In the genomic region with DNA sequence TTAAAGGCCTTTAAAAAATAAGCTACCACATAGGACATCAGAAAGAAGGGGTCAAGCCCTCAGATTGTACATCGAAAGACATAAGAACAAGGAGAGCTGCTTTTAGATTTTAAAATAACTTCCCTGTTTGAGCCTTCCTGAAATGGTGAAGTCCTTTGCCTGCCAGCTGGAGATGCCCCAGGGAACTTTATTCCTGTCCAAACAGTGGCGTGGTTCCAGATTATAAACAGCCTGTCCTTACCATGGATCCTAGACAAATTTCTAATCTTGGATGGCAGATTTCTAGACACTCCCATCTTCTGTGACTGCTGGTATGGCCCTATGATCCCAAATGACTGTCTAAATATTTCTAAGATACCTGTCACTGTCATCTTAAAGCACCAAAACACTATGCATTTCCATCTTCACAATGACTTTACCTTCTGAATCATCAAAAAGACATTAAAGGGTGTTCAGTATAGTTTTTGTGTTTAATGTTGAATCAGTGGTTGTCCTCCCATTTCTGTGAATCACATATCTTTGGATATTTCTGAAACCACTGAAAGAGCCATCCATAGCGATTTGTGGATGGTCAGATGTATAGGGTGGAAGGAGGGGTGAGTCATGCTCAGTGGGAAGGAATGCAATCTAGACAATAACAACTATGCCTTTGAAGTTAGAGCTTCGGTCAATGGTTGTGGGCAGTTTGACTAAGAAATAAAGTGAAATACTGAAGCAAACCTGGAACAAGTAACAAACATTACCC, we compare ENCODE assay signal across 14 cellular contexts. TPM values are rescaled to one million over a fixed set of nuclear protein-coding genes. Genes with fewer than 3 reads are reported as not detected.
A peak's percentile ranks its signal among the peaks of the same experiment; 100 is the strongest.
DNase-seq lines count a peak whose midpoint lies in the region; ATAC-seq and TF ChIP-seq lines count a peak whose summit lies in the region.
"Had no signal": no experiment of that assay in that cellular context is flagged by ENCODE, and none has a peak within 500 bp of the region (broad histone marks: within the 10 kb centered on the region; RNA-seq: fewer than 3 reads in every experiment).

No MANE protein-coding gene starts in this region.

- H3K36me3 ChIP-seq in brain microvascular endothelial cell (replicated peaks): no peaks in the 10 kb centered on the region

- H3K9me3 Mint-ChIP-seq in natural killer cell: no peaks in the 10 kb centered on the region
- H3K9me3 Mint-ChIP-seq: IgD-negative memory B cell, neural crest cell had no signal

- intact Hi-C loops in natural killer cell (cut with micrococcal nuclease): no loop called here

- H3K4me3 ChIP-seq in brain microvascular endothelial cell (ENCODE audit: low read depth, low read length): no peak overlapping the region

- H3K27ac Mint-ChIP-seq in natural killer cell: no peak overlapping the region
- H3K27ac Mint-ChIP-seq: activated naive CD8-positive, alpha-beta T cell; IgD-negative memory B cell had no signal

- H3K4me1 Mint-ChIP-seq in natural killer cell: peaks cover 12 to 13% of the 10 kb centered on the region in 2 donors
- H3K4me1 Mint-ChIP-seq: IgD-negative memory B cell had no signal

- TF ChIP-seq CTCF in brain microvascular endothelial cell (IDR thresholded peaks at IDR 0.05; ENCODE audit: low read depth, low read length, missing control alignments) (no peak), natural killer cell (IDR thresholded peaks at IDR 0.05) (no peak)

- ATAC-seq in natural killer cell (no peak), HG03175 (IDR thresholded peaks at IDR 0.05; ENCODE audit: unreplicated experiment) (no peak), GM18519 (IDR thresholded peaks at IDR 0.05; ENCODE audit: low FRiP score, unreplicated experiment) (no peak)

- H3K27me3 Mint-ChIP-seq in natural killer cell (ENCODE audit: low read depth in 2 of 2): peaks cover 2 to 7% of the 10 kb centered on the region in 2 donors

- in situ Hi-C loops in brain microvascular endothelial cell (cut with HindIII; ENCODE audit: low pct_ligation_motif_present, low sequenced_read_pairs): no loop called here

- no peak overlapping the region for H3K4me3 Mint-ChIP-seq in natural killer cell
- H3K4me3 Mint-ChIP-seq: activated naive CD8-positive, alpha-beta T cell; IgD-negative memory B cell; neural crest cell had no signal

- H3K27me3 ChIP-seq in brain microvascular endothelial cell (replicated peaks): peaks cover 26% of the 10 kb centered on the region

- DNase-seq in A172 (ENCODE audit: low spot score) (peak; percentile 92), HT1080 (ENCODE audit: low read depth) (peak; percentile 97), brain microvascular endothelial cell (peak; percentile 86), iPS-NIHi7 (ENCODE audit: extremely low spot score) (peak; percentile 54), AG20443 (ENCODE audit: low spot score) (no peak), natural killer cell (no peak)
- DNase-seq: NCI-H526, T1000 had no signal

- no peak overlapping the region for H3K27ac ChIP-seq in brain microvascular endothelial cell
- H3K27ac ChIP-seq: C4-2B had no signal

- H3K36me3 Mint-ChIP-seq in natural killer cell: no peaks in the 10 kb centered on the region
- H3K36me3 Mint-ChIP-seq: activated naive CD8-positive, alpha-beta T cell had no signal

RNA-seq across cellular contexts. Expression of a gene that starts 23.2 kb away (rescaled TPM):
- 0.12 and 0.48 TPM in 2 replicates for total RNA-seq in A172 (2014; rRNA removed; shearing (Covaris generic))
- 8.3 and 15.4 TPM in 2 replicates for total RNA-seq in HT1080 (2014; rRNA removed; shearing (Covaris generic))
- 0.23 and 0.33 TPM in 2 replicates for polyA plus RNA-seq in HT1080 (2015; cell fraction: cytosol; rRNA removed)
- 0.17 TPM in 2 replicates for polyA plus RNA-seq in HT1080 (2015; cell fraction: nucleus; rRNA removed)
- total RNA-seq in natural killer cell: 1 to 10 TPM; 2.4 to 4.3 (median 2.8) TPM
- polyA plus RNA-seq: IgD-negative memory B cell had no signal

RNA-seq across cellular contexts. Expression of a gene that starts 36.9 kb away (rescaled TPM):
- not detected in 2 replicates for total RNA-seq in A172 (2014; rRNA removed; shearing (Covaris generic))
- 0.13 TPM in 1 of 2 replicates, not detected in the other for total RNA-seq in HT1080 (2014; rRNA removed; shearing (Covaris generic))
- not detected in 2 replicates for polyA plus RNA-seq in HT1080 (2015; cell fraction: cytosol; rRNA removed)
- not detected in 2 replicates for polyA plus RNA-seq in HT1080 (2015; cell fraction: nucleus; rRNA removed)
- under 1 TPM in 1 of 3 donors, not detected in 2; 0.19 TPM for total RNA-seq in natural killer cell
- polyA plus RNA-seq: IgD-negative memory B cell had no signal

Comparison
In these comparisons a context has a peak if more than half of its experiments do, and no peak if none do; other contexts are left out.
1. DNase-seq: peak in A172 (single experiment), HT1080 (single experiment), brain microvascular endothelial cell (single experiment) and iPS-NIHi7 (single experiment); none in AG20443 (single experiment) and natural killer cell (single experiment).